ENCODE assay signal across 10 cellular contexts in genomic region chr6:118639054-118639964, GRCh38. TPM values are rescaled to one million over a fixed set of nuclear protein-coding genes. Genes with fewer than 3 reads are reported as not detected.
A peak's percentile ranks its signal among the peaks of the same experiment; 100 is the strongest.
DNase-seq lines count a peak whose midpoint lies in the region; ATAC-seq and FAIRE-seq lines count a peak whose summit lies in the region.
"Had no signal": no experiment of that assay in that cellular context is flagged by ENCODE, and none has a peak within 500 bp of the region (broad histone marks: within the 10 kb centered on the region; RNA-seq: fewer than 3 reads in every experiment).

No MANE protein-coding gene starts in this region.

- H3K36me3 ChIP-seq in GM23248 (ENCODE audit: low read depth), result no peaks in the 10 kb centered on the region
- H3K36me3 ChIP-seq in small intestine (ENCODE audit: control insufficient read depth in 2 of 2, insufficient read depth in 2 of 2, low read length in 2 of 2), result no peaks in the 10 kb centered on the region

- no peak overlapping the region for H3K4me2 ChIP-seq in GM23248 (ENCODE audit: unreplicated experiment)

- peaks cover 22 to 43% of the 10 kb centered on the region in 2 donors for H3K4me1 Mint-ChIP-seq in effector memory CD8-positive, alpha-beta T cell (ENCODE audit: low read depth in 2 of 2)

- peaks cover 13% of the 10 kb centered on the region; the same call in 1 of the 2 replicates for H3F3A ChIP-seq in GM23248 (ENCODE audit: insufficient read depth)

- 81 to 89% methylated on average over 4 of the region's 4 CpGs for WGBS in GM23248 (ENCODE audit: low coverage in 1 of 2, low lambda C conversion rate in 2 of 2, missing lambda C conversion rate in 2 of 2), 2 experiments
- 63 to 85% (median 64%) methylated on average over 4 of the region's 4 CpGs for WGBS in small intestine, 3 donors

- peaks cover 3% of the 10 kb centered on the region for H3K36me3 Mint-ChIP-seq in effector memory CD8-positive, alpha-beta T cell (ENCODE audit: insufficient read depth)

- no peak overlapping the region for H2AFZ ChIP-seq in GM23248

- peak overlapping the region in 1 of 2 donors; percentile 56 for H3K27ac Mint-ChIP-seq in effector memory CD8-positive, alpha-beta T cell

- H3K4me1 ChIP-seq in GM23248 (ENCODE audit: insufficient read depth) (peaks cover 8% of the 10 kb centered on the region; the same call in 1 of the 2 replicates), small intestine (ENCODE audit: control insufficient read depth in 2 of 2, insufficient read depth in 1 of 2, low read depth in 1 of 2, low read length in 1 of 2) (no peaks in the 10 kb centered on the region)

- no peaks in the 10 kb centered on the region for H3K9me2 ChIP-seq in GM23248 (ENCODE audit: insufficient read depth)

- H3K79me2 ChIP-seq in GM23248 (ENCODE audit: insufficient read depth), result peaks cover 100% of the 10 kb centered on the region

- peak overlapping the region in 1 of 2 donors; percentile 44 for H3K4me3 Mint-ChIP-seq in effector memory CD8-positive, alpha-beta T cell

- no peak for DNase-seq in effector memory CD8-positive, alpha-beta T cell
- no peak for DNase-seq in stimulated activated CD8-positive, alpha-beta memory T cell treated with anti-CD3 and anti-CD28 coated beads, Interleukin-4, amount 100 ng/mL, for 48 hours
- DNase-seq in Ammon's horn (ENCODE audit: low spot score) (no peak), GM23248 (no peak), small intestine (no peak)
- DNase-seq: stimulated activated CD4-positive, alpha-beta T cell treated with anti-CD3 and anti-CD28 coated beads, Interleukin-15, amount 100 ng/mL, for 24 hours; testis had no signal

- no peaks in the 10 kb centered on the region for H3K9me3 ChIP-seq in GM23248 (ENCODE audit: low read depth)
- H3K9me3 ChIP-seq in small intestine (ENCODE audit: control insufficient read depth, low read depth), result no peaks in the 10 kb centered on the region
- H3K9me3 ChIP-seq: testis had no signal

- no peaks in the 10 kb centered on the region for H3K9me3 Mint-ChIP-seq in effector memory CD8-positive, alpha-beta T cell

- in situ Hi-C loops in GM23248 (cut with MboI), result no loop called here

- no peaks in the 10 kb centered on the region for H3K27me3 Mint-ChIP-seq in effector memory CD8-positive, alpha-beta T cell

- H4K20me1 ChIP-seq in GM23248 (ENCODE audit: insufficient read depth), result no peaks in the 10 kb centered on the region

- no peak overlapping the region for H3K27ac ChIP-seq in GM23248
- no peak overlapping the region for H3K27ac ChIP-seq in small intestine (ENCODE audit: low read depth in 1 of 2, low read length in 1 of 2)
- H3K27ac ChIP-seq: testis had no signal

- no peaks in the 10 kb centered on the region for H3K27me3 ChIP-seq in GM23248 (replicated peaks; ENCODE audit: insufficient read depth)
- no peaks in the 10 kb centered on the region for H3K27me3 ChIP-seq in small intestine (ENCODE audit: control insufficient read depth in 2 of 2, insufficient read depth in 2 of 2, low read length in 2 of 2)
- H3K27me3 ChIP-seq: testis had no signal

- no peak overlapping the region for H3K9ac ChIP-seq in GM23248

- H3K4me3 ChIP-seq in GM23248, result no peak overlapping the region
- no peak overlapping the region for H3K4me3 ChIP-seq in small intestine (ENCODE audit: low read depth in 1 of 2, low read length in 2 of 2)
- H3K4me3 ChIP-seq: testis had no signal

- no peak for FAIRE-seq in small intestine (lab: Jason Lieb, UNC)

- ATAC-seq in GM18511 (IDR thresholded peaks at IDR 0.05; ENCODE audit: unreplicated experiment) (peak; percentile 90), GM21423 (IDR thresholded peaks at IDR 0.05; ENCODE audit: unreplicated experiment) (peak; percentile 87), HG03280 (IDR thresholded peaks at IDR 0.05; ENCODE audit: unreplicated experiment) (peak; percentile 82)
- ATAC-seq in effector memory CD8-positive, alpha-beta T cell (replicated peaks), result peak; percentile 71

RNA-seq across cellular contexts. Expression of gene CEP85L, which starts 12.1 kb away (rescaled TPM):
- 13.0 and 19.9 TPM in 2 replicates for total RNA-seq in GM23248 (2014; rRNA removed; shearing (Covaris generic))
- polyA plus RNA-seq in GM23248 (2016; fragmentation: Nextera tagmentation; extraction: Ambion mirVana), result 11.7 and 12.4 TPM in 2 replicates
- 1 to 10 TPM in 1 of 3 donors, under 1 TPM in 2; 0.22 to 1.1 (median 0.27) TPM for polyA plus RNA-seq in small intestine
